In the genomic region with DNA sequence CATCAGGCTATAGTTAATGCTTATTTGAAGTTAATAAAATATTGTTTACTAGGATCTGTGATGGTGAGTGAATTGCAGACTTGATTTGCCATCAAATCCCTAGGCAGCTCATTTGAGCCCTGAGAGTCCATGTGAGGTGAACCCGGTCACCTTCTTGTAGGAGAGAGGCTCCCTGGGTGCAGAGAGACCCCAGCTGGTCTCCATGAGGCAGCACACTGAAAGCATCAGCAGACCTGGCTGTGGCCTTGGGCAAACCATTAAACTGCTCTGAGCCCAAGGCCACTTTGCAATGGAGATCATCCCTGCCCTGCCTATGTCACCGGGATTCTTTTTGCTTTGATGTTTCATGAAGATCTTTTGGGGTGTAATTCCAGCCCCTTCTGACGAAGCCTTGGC, we compare ENCODE assay signal across 8 cellular contexts.
DNase-seq lines count a peak whose midpoint lies in the region; ATAC-seq lines count a peak whose summit lies in the region.

No MANE protein-coding gene starts in this region.

- DNase-seq in Daoy (ENCODE audit: low read depth) = peak; percentile 66
- no peak for DNase-seq in GOT3 (lab: John Stamatoyannopoulos, UW)
- no peak for DNase-seq in neuronal stem cell (ENCODE audit: low spot score)

- H3K9me3 ChIP-seq in mucosa of stomach (ENCODE audit: control insufficient read depth, low read length) (no peaks in the 10 kb centered on the region), neuronal stem cell (replicated peaks in 1 of 2; ENCODE audit: control insufficient read depth in 2 of 2, insufficient read depth in 1 of 2, low read depth in 1 of 2, low read length in 2 of 2) (no peaks in the 10 kb centered on the region)

- no peak overlapping the region for H3K4ac ChIP-seq in neuronal stem cell (ENCODE audit: low read length)

- H4K91ac ChIP-seq in neuronal stem cell (ENCODE audit: low read depth, low read length, poor library complexity) = no peak overlapping the region

- no peak overlapping the region for H3K23ac ChIP-seq in neuronal stem cell (ENCODE audit: low read depth, low read length, poor library complexity)

- no peak overlapping the region for H2BK5ac ChIP-seq in neuronal stem cell (ENCODE audit: low read length)

- ATAC-seq in HG03097 (IDR thresholded peaks at IDR 0.05; ENCODE audit: low FRiP score, unreplicated experiment) = peak; percentile 20
- no peak for ATAC-seq in HG03108 (IDR thresholded peaks at IDR 0.05; ENCODE audit: unreplicated experiment)
- no peak for ATAC-seq in HG02885 (IDR thresholded peaks at IDR 0.05; ENCODE audit: poor library complexity, unreplicated experiment)

- H2BK120ac ChIP-seq in neuronal stem cell (ENCODE audit: low read depth, low read length) = no peak overlapping the region

- no peaks in the 10 kb centered on the region for H3K79me1 ChIP-seq in neuronal stem cell (ENCODE audit: low read depth, low read length)

- no peak overlapping the region for H2AFZ ChIP-seq in neuronal stem cell (ENCODE audit: low read length)

- H3K9ac ChIP-seq in mucosa of stomach (ENCODE audit: low read length) (peak overlapping the region; percentile 10), neuronal stem cell (ENCODE audit: low read depth, low read length, poor library complexity) (no peak overlapping the region)

- H3K36me3 ChIP-seq in mucosa of stomach (ENCODE audit: control insufficient read depth, insufficient read depth, low read length) (peaks cover 13% of the 10 kb centered on the region), neuronal stem cell (replicated peaks in 1 of 2; ENCODE audit: control insufficient read depth in 2 of 2, insufficient read depth in 2 of 2, low read length in 2 of 2) (no peaks in the 10 kb centered on the region)

- no peak overlapping the region for H2AK5ac ChIP-seq in neuronal stem cell (ENCODE audit: low read depth, low read length)

- H3K27me3 ChIP-seq in mucosa of stomach (ENCODE audit: control insufficient read depth, insufficient read depth, low read length) (no peaks in the 10 kb centered on the region), neuronal stem cell (ENCODE audit: control insufficient read depth in 3 of 3, insufficient read depth in 3 of 3, low read depth in 1 of 3, low read length in 3 of 3) (no peaks in the 10 kb centered on the region)

- WGBS in neuronal stem cell (ENCODE audit: extremely low coverage in 2 of 2, insufficient read length in 2 of 2, insufficient replicate concordance in 1 of 2), 2 donors = no CpG with 5 or more reads among the region's 3 CpGs

- H4K8ac ChIP-seq in neuronal stem cell (ENCODE audit: low read depth, low read length) = no peak overlapping the region

- no peak overlapping the region for H3K18ac ChIP-seq in neuronal stem cell (ENCODE audit: low read length)

- no peak overlapping the region for H3K14ac ChIP-seq in neuronal stem cell (ENCODE audit: low read length)

- no peak overlapping the region for H3K4me2 ChIP-seq in neuronal stem cell (ENCODE audit: insufficient read depth, low read length, poor library complexity, severe bottlenecking)

- H2BK12ac ChIP-seq in neuronal stem cell (ENCODE audit: low read length) = no peak overlapping the region

- H3K4me3 ChIP-seq in mucosa of stomach (ENCODE audit: low read length) (no peak overlapping the region), neuronal stem cell (ENCODE audit: low read length in 2 of 2) (no peak overlapping the region)

- H3K27ac ChIP-seq in angular gyrus (ENCODE audit: low read depth, low read length) = peak overlapping the region; percentile 74
- no peak overlapping the region for H3K27ac ChIP-seq in neuronal stem cell (replicated peaks; ENCODE audit: low read length)

- H2BK15ac ChIP-seq in neuronal stem cell (ENCODE audit: low read length) = no peak overlapping the region

- peaks cover 38% of the 10 kb centered on the region for H3K4me1 ChIP-seq in mucosa of stomach (ENCODE audit: control insufficient read depth, insufficient read depth, low read length)
- H3K4me1 ChIP-seq in neuronal stem cell (ENCODE audit: control insufficient read depth in 2 of 2, insufficient read depth in 1 of 2, low read depth in 1 of 2, low read length in 2 of 2) = no peaks in the 10 kb centered on the region
